ENCODE assay signal across 9 cellular contexts in genomic region chr10:58435297-58435696, GRCh38. TPM values are rescaled to one million over a fixed set of nuclear protein-coding genes. Genes with fewer than 3 reads are reported as not detected.
DNase-seq lines count a peak whose midpoint lies in the region; ATAC-seq and TF ChIP-seq lines count a peak whose summit lies in the region.
"Had no signal": no experiment of that assay in that cellular context is flagged by ENCODE, and none has a peak within 500 bp of the region (broad histone marks: within the 10 kb centered on the region; RNA-seq: fewer than 3 reads in every experiment).

No MANE protein-coding gene starts in this region.

- H3K27ac Mint-ChIP-seq in T-helper 2 cell treated with Interferon-gamma antibody and Interleukin-4, amounts not matched to agents 5 μg/mL and 100 μg/mL, for 36 hours = no peak overlapping the region

- H3K4me3 Mint-ChIP-seq in T-helper 2 cell treated with Interferon-gamma antibody and Interleukin-4, amounts not matched to agents 5 μg/mL and 100 μg/mL, for 36 hours = no peak overlapping the region

- TF ChIP-seq CTCF in foreskin fibroblast (IDR thresholded peaks at IDR 0.05; ENCODE audit: low read depth, low read length) = no peak
- TF ChIP-seq CTCF in smooth muscle cell (IDR thresholded peaks at IDR 0.05; ENCODE audit: borderline replicate concordance, insufficient read depth, poor library complexity, severe bottlenecking) = no peak

- H3K27me3 ChIP-seq in smooth muscle cell (ENCODE audit: low read depth) = no peaks in the 10 kb centered on the region
- H3K27me3 ChIP-seq: BLaER1 had no signal

- peak overlapping the region; percentile 65 for H3K9ac ChIP-seq in smooth muscle cell (ENCODE audit: low read depth)
- H3K9ac ChIP-seq: BLaER1 had no signal

- peak overlapping the region; percentile 94 for H3K27ac ChIP-seq in smooth muscle cell (ENCODE audit: low read depth)
- H3K27ac ChIP-seq: BLaER1 had no signal

- H3K4me3 ChIP-seq in foreskin fibroblast (ENCODE audit: low read depth in 1 of 2, low read length in 2 of 2) = no peak overlapping the region
- no peak overlapping the region for H3K4me3 ChIP-seq in smooth muscle cell
- H3K4me3 ChIP-seq: BLaER1 had no signal

- H3K36me3 ChIP-seq in smooth muscle cell (ENCODE audit: low read depth) = no peaks in the 10 kb centered on the region
- H3K36me3 ChIP-seq: BLaER1 had no signal

- peaks cover 3% of the 10 kb centered on the region for H3K27me3 Mint-ChIP-seq in T-helper 2 cell treated with Interferon-gamma antibody and Interleukin-4, amounts not matched to agents 5 μg/mL and 100 μg/mL, for 36 hours (ENCODE audit: low read depth)

- no peaks in the 10 kb centered on the region for H3K9me3 ChIP-seq in smooth muscle cell (replicated peaks; ENCODE audit: low read depth)
- H3K9me3 ChIP-seq: BLaER1 had no signal

- peak overlapping the region; percentile 71 for H3K4me2 ChIP-seq in smooth muscle cell
- H3K4me2 ChIP-seq: BLaER1 had no signal

- ATAC-seq in left lobe of liver (no peak), HG02870 (IDR thresholded peaks at IDR 0.05; ENCODE audit: unreplicated experiment) (no peak), GM21447 (IDR thresholded peaks at IDR 0.05; ENCODE audit: unreplicated experiment) (no peak)

- H3K79me2 ChIP-seq in smooth muscle cell (ENCODE audit: low read depth) = no peaks in the 10 kb centered on the region

- no peaks in the 10 kb centered on the region for H4K20me1 ChIP-seq in smooth muscle cell (ENCODE audit: low read depth)
- H4K20me1 ChIP-seq: BLaER1 had no signal

- WGBS in smooth muscle cell (ENCODE audit: low lambda C conversion rate) = 5% methylated on average over 2 of the region's 2 CpGs

- H3K36me3 Mint-ChIP-seq in T-helper 2 cell treated with Interferon-gamma antibody and Interleukin-4, amounts not matched to agents 5 μg/mL and 100 μg/mL, for 36 hours (ENCODE audit: low read depth) = no peaks in the 10 kb centered on the region

- H3K4me1 ChIP-seq in smooth muscle cell (ENCODE audit: low read depth) = peaks cover 13% of the 10 kb centered on the region
- H3K4me1 ChIP-seq: BLaER1 had no signal

- no peaks in the 10 kb centered on the region for H3K9me3 Mint-ChIP-seq in T-helper 2 cell treated with Interferon-gamma antibody and Interleukin-4, amounts not matched to agents 5 μg/mL and 100 μg/mL, for 36 hours

- in situ Hi-C loops in SK-MEL-5 (cut with HindIII; ENCODE audit: low pct_unique_long_range_greater_than_20kb, low sequenced_read_pairs) = no loop called here

- peak; percentile 14 for DNase-seq in T-helper 2 cell treated with Interferon-gamma antibody and Interleukin-4, amounts not matched to agents 5 μg/mL and 100 μg/mL, for 36 hours (ENCODE audit: low spot score)
- DNase-seq in T-helper 2 cell (no peak), SK-MEL-5 (ENCODE audit: low read depth, low spot score) (peak; percentile 92), foreskin fibroblast (peak; percentile 98), smooth muscle cell (lab: John Stamatoyannopoulos, UW; ENCODE audit: unreplicated experiment) (peak; percentile 8), left lobe of liver (ENCODE audit: low spot score) (no peak)

- H2AFZ ChIP-seq in smooth muscle cell (ENCODE audit: low read depth) = no peak overlapping the region

- H3F3A ChIP-seq in smooth muscle cell (ENCODE audit: low read depth) = peaks cover 8% of the 10 kb centered on the region

- peaks cover 10% of the 10 kb centered on the region for H3K4me1 Mint-ChIP-seq in T-helper 2 cell treated with Interferon-gamma antibody and Interleukin-4, amounts not matched to agents 5 μg/mL and 100 μg/mL, for 36 hours (ENCODE audit: low read depth)

RNA-seq across cellular contexts. Expression of gene TFAM, which starts 50.1 kb away (rescaled TPM):
- 54.8 and 72.5 TPM in 2 replicates for total RNA-seq in SK-MEL-5 (2014; rRNA removed; shearing (Covaris generic))
- 22.9 and 23.5 TPM in 2 replicates for polyA plus RNA-seq in SK-MEL-5 (2015; cell fraction: cytosol; rRNA removed)
- 14.6 and 15.2 TPM in 2 replicates for polyA plus RNA-seq in SK-MEL-5 (2015; cell fraction: nucleus; rRNA removed)
- total RNA-seq in smooth muscle cell (20.3 and 21.0 TPM in 2 replicates), left lobe of liver (17.2 TPM)
- 14.5 and 22.9 TPM in 2 replicates for polyA plus RNA-seq in smooth muscle cell

Comparison
In these comparisons a context has a peak if more than half of its experiments do, and no peak if none do; other contexts are left out.
1. DNase-seq: peak in T-helper 2 cell treated with Interferon-gamma antibody and Interleukin-4, amounts not matched to agents 5 μg/mL and 100 μg/mL, for 36 hours (single experiment), SK-MEL-5 (single experiment), foreskin fibroblast (2 of 2) and smooth muscle cell (single experiment); none in T-helper 2 cell (0 of 5) and left lobe of liver (single experiment).